14 cellular contexts compared by ENCODE assay signal in genomic region chr4:176964116-176964691, GRCh38.
DNase-seq lines count a peak whose midpoint lies in the region; ATAC-seq, FAIRE-seq and TF ChIP-seq lines count a peak whose summit lies in the region.
"Had no signal": no experiment of that assay in that cellular context is flagged by ENCODE, and none has a peak within 500 bp of the region (broad histone marks: within the 10 kb centered on the region; RNA-seq: fewer than 3 reads in every experiment).

No MANE protein-coding gene starts in this region.

- ATAC-seq in HG03159 (IDR thresholded peaks at IDR 0.05; ENCODE audit: unreplicated experiment) (peak; percentile 55), GM18520 (IDR thresholded peaks at IDR 0.05; ENCODE audit: unreplicated experiment) (no peak)
- ATAC-seq: sciatic nerve; stimulated activated naive CD8-positive, alpha-beta T cell treated with anti-CD3 and anti-CD28 coated beads, Interleukin-15, Interleukin-2, amounts not matched to agents 100 U/mL and 50 U/mL, for 24 hours had no signal

- FAIRE-seq in GM12891 (lab: Jason Lieb, UNC) = no peak

- H3K27me3 Mint-ChIP-seq in glutamatergic neuron (ENCODE audit: unreplicated experiment) = no peaks in the 10 kb centered on the region

- TF ChIP-seq CTCF in glutamatergic neuron (IDR thresholded peaks at IDR 0.05; ENCODE audit: partially characterized antibody, unreplicated experiment) = peak; percentile 19

- H3K9me3 Mint-ChIP-seq in glutamatergic neuron (ENCODE audit: unreplicated experiment) = no peaks in the 10 kb centered on the region

- TF ChIP-seq POLR2A in GM12891 (IDR thresholded peaks at IDR 0.05; ENCODE audit: low read depth, low read length) = no peak

- no peaks in the 10 kb centered on the region for H3K4me1 Mint-ChIP-seq in glutamatergic neuron (ENCODE audit: low read depth, unreplicated experiment)
- H3K4me1 Mint-ChIP-seq: immature natural killer cell had no signal

- no peaks in the 10 kb centered on the region for H3K36me3 Mint-ChIP-seq in glutamatergic neuron (ENCODE audit: unreplicated experiment)
- H3K36me3 Mint-ChIP-seq: immature natural killer cell had no signal

- H3K4me3 Mint-ChIP-seq in glutamatergic neuron (ENCODE audit: unreplicated experiment) = no peak overlapping the region
- H3K4me3 Mint-ChIP-seq: immature natural killer cell had no signal

- no peak overlapping the region for H3K27ac Mint-ChIP-seq in glutamatergic neuron (ENCODE audit: unreplicated experiment)
- H3K27ac Mint-ChIP-seq: immature natural killer cell had no signal

- peak; percentile 24 for DNase-seq in ELR (ENCODE audit: low read depth)
- peak; percentile 2 for DNase-seq in RPMI8226
- no peak for DNase-seq in glutamatergic neuron
- no peak for DNase-seq in HuH-7.5 (ENCODE audit: low spot score)
- no peak for DNase-seq in GM12891 (ENCODE audit: insufficient read length, low spot score)
- DNase-seq in cerebellar nuclear complex (lab: John Stamatoyannopoulos, UW) = no peak
- DNase-seq: activated CD4-positive, alpha-beta T cell treated with anti-CD3 and anti-CD28 coated beads for 4 hours; amniotic stem cell; immature natural killer cell; NCI-H1436 treated with DMSO at 0.1 percent for 48 hours; stimulated activated naive CD8-positive, alpha-beta T cell treated with anti-CD3 and anti-CD28 coated beads, Interleukin-15, Interleukin-2, amounts not matched to agents 100 U/mL and 50 U/mL, for 24 hours had no signal

TF ChIP-seq in GM12891, 5 proteins besides CTCF, POLR2A, EP300 and RAD21:
- TF ChIP-seq PAX5 (IDR thresholded peaks at IDR 0.05; ENCODE audit: insufficient read depth, low read length, severe bottlenecking) (no peak), POU2F2 (IDR thresholded peaks at IDR 0.05; ENCODE audit: low read depth, low read length) (no peak), SPI1 (IDR thresholded peaks at IDR 0.05; ENCODE audit: low read depth, low read length) (no peak), POLR2AphosphoS5 (IDR thresholded peaks at IDR 0.05; ENCODE audit: low read depth, low read length) (no peak), TAF1 (IDR thresholded peaks at IDR 0.05; ENCODE audit: low read depth, low read length) (no peak)

Comparison
In these comparisons a context has a peak if more than half of its experiments do, and no peak if none do; other contexts are left out.
1. DNase-seq: peak in ELR (single experiment) and RPMI8226 (single experiment); none in glutamatergic neuron (single experiment), HuH-7.5 (single experiment), GM12891 (single experiment) and cerebellar nuclear complex (0 of 2).